In genomic region chr20:63691711-63692435, GRCh38 we compare ENCODE assay signal across 11 cellular contexts. TPM values are rescaled to one million over a fixed set of nuclear protein-coding genes. Genes with fewer than 3 reads are reported as not detected.
A peak's percentile ranks its signal among the peaks of the same experiment; 100 is the strongest.
DNase-seq lines count a peak whose midpoint lies in the region; ATAC-seq, FAIRE-seq and TF ChIP-seq lines count a peak whose summit lies in the region.
"Had no signal": no experiment of that assay in that cellular context is flagged by ENCODE, and none has a peak within 500 bp of the region (broad histone marks: within the 10 kb centered on the region; RNA-seq: fewer than 3 reads in every experiment).

No MANE protein-coding gene starts in this region.

- DNase-seq in Right ventricle myocardium superior: peak; percentile 32
- no peak for DNase-seq in right atrium auricular region (ENCODE audit: low spot score)
- DNase-seq in kidney: peak; percentile 82
- DNase-seq in upper lobe of left lung: peak in 1 of 2 donors; percentile 70
- DNase-seq in mesenteric fat pad (ENCODE audit: low spot score): no peak
- DNase-seq in SJCRH30: no peak
- DNase-seq: AML-193, body of pancreas, MM.1S had no signal

- WGBS in upper lobe of left lung, 2 donors: 75 to 87% methylated on average over 16 to 20 of the region's 21 CpGs

- TF ChIP-seq CTCF in right atrium auricular region (IDR thresholded peaks at IDR 0.05) (no peak), kidney (IDR thresholded peaks at IDR 0.05; ENCODE audit: borderline replicate concordance, extremely low read depth, insufficient read depth) (no peak), upper lobe of left lung (IDR thresholded peaks at IDR 0.05) (no peak)

- TF ChIP-seq EP300 in upper lobe of left lung (IDR thresholded peaks at IDR 0.05): peak in 2 of 4 donors; percentile 80 to 90

- H3K27me3 ChIP-seq in right atrium auricular region (no peaks in the 10 kb centered on the region), upper lobe of left lung (no peaks in the 10 kb centered on the region), SJCRH30 (no peaks in the 10 kb centered on the region)
- H3K27me3 ChIP-seq: body of pancreas had no signal

- H3K9me3 ChIP-seq in right atrium auricular region (no peaks in the 10 kb centered on the region), kidney (ENCODE audit: control insufficient read depth in 1 of 2, low read length in 2 of 2) (no peaks in the 10 kb centered on the region), upper lobe of left lung (no peaks in the 10 kb centered on the region), SJCRH30 (replicated peaks) (no peaks in the 10 kb centered on the region)
- H3K9me3 ChIP-seq: body of pancreas had no signal

- TF ChIP-seq POLR2A in upper lobe of left lung (IDR thresholded peaks at IDR 0.05): no peak

- ATAC-seq in Right ventricle myocardium superior (ENCODE audit: poor library complexity) (no peak), upper lobe of left lung (ENCODE audit: low FRiP score in 2 of 2) (no peak)
- ATAC-seq: body of pancreas had no signal

- no peak for FAIRE-seq in kidney (lab: Jason Lieb, UNC)
- FAIRE-seq: endothelial cell of umbilical vein, TTC549 had no signal

- peaks cover 14% of the 10 kb centered on the region for H3K36me3 ChIP-seq in right atrium auricular region
- H3K36me3 ChIP-seq in kidney (ENCODE audit: control insufficient read depth in 1 of 2, insufficient read depth in 2 of 2, low read length in 2 of 2): no peaks in the 10 kb centered on the region
- H3K36me3 ChIP-seq in upper lobe of left lung: peaks cover 0 to 35% (median 4%) of the 10 kb centered on the region in 4 donors
- no peaks in the 10 kb centered on the region; the same call in 1 of the 2 replicates for H3K36me3 ChIP-seq in SJCRH30

- peaks cover 0 to 46% of the 10 kb centered on the region in 2 donors for H3K4me1 ChIP-seq in right atrium auricular region
- H3K4me1 ChIP-seq in kidney (ENCODE audit: control insufficient read depth in 1 of 2, insufficient read depth in 1 of 2, low read depth in 1 of 2, low read length in 2 of 2): peaks cover 0 to 13% of the 10 kb centered on the region in 2 donors
- H3K4me1 ChIP-seq in upper lobe of left lung: peaks cover 43 to 64% (median 50%) of the 10 kb centered on the region in 4 donors
- H3K4me1 ChIP-seq in SJCRH30: no peaks in the 10 kb centered on the region

- H3K4me3 ChIP-seq in right atrium auricular region (no peak overlapping the region), kidney (ENCODE audit: low read length in 2 of 2) (no peak overlapping the region), upper lobe of left lung (no peak overlapping the region), SJCRH30 (no peak overlapping the region)
- H3K4me3 ChIP-seq: body of pancreas had no signal

- intact Hi-C loops in Right ventricle myocardium superior (cut with DNase I) (no loop called here), kidney (cut with DNase I) (no loop called here)

- H3K9ac ChIP-seq in kidney (ENCODE audit: low read length in 2 of 2): no peak overlapping the region

- H3K27ac ChIP-seq in right atrium auricular region (no peak overlapping the region), kidney (ENCODE audit: low read depth in 2 of 2, low read length in 2 of 2) (no peak overlapping the region), upper lobe of left lung (peak overlapping the region; percentile 23 to 96 (median 70)), SJCRH30 (no peak overlapping the region)

RNA-seq across cellular contexts. Expression of gene TNFRSF6B, which starts 4.6 kb away (rescaled TPM):
- total RNA-seq in Right ventricle myocardium superior: 0.32 TPM
- total RNA-seq in right atrium auricular region: 1 to 10 TPM; 1.2 to 3.8 TPM
- total RNA-seq in kidney: 64.5 TPM
- 2.4 TPM for polyA plus RNA-seq in kidney (ENCODE audit: insufficient read depth, low read depth, low replicate concordance)
- total RNA-seq in upper lobe of left lung: 10 to 100 TPM; 13.8 to 34.8 (median 16.9) TPM
- 4.7 TPM for total RNA-seq in mesenteric fat pad
- total RNA-seq in SJCRH30 (2014; rRNA removed; shearing (Covaris generic)): 1.3 and 1.7 TPM in 2 replicates

RNA-seq across cellular contexts. Expression of gene ARFRP1, which starts 15.9 kb away (rescaled TPM):
- total RNA-seq in Right ventricle myocardium superior (32.2 TPM), right atrium auricular region (10 to 100 TPM; 33.5 to 39.4 TPM), kidney (71.2 TPM), upper lobe of left lung (10 to 100 TPM; 26.8 to 56.4 (median 46.3) TPM), mesenteric fat pad (47.3 TPM)
- 60.6 TPM for polyA plus RNA-seq in kidney (ENCODE audit: insufficient read depth, low read depth, low replicate concordance)
- 39.3 and 44.5 TPM in 2 replicates for total RNA-seq in SJCRH30 (2014; rRNA removed; shearing (Covaris generic))

RNA-seq across cellular contexts. Expression of gene ZGPAT, which starts 16.0 kb away (rescaled TPM):
- total RNA-seq in Right ventricle myocardium superior: 16.0 TPM
- total RNA-seq in right atrium auricular region: 10 to 100 TPM; 11.9 to 15.1 TPM
- 30.5 TPM for total RNA-seq in kidney
- 39.6 TPM for polyA plus RNA-seq in kidney (ENCODE audit: insufficient read depth, low read depth, low replicate concordance)
- 10 to 100 TPM; 24.8 to 70.2 (median 36.8) TPM for total RNA-seq in upper lobe of left lung
- 26.7 TPM for total RNA-seq in mesenteric fat pad
- total RNA-seq in SJCRH30 (2014; rRNA removed; shearing (Covaris generic)): 24.9 and 26.2 TPM in 2 replicates

RNA-seq across cellular contexts. Expression of gene RTEL1, which starts 33.8 kb away (rescaled TPM):
- total RNA-seq in Right ventricle myocardium superior (7.3 TPM), right atrium auricular region (1 to 10 TPM; 4.8 to 9.2 TPM), kidney (37.7 TPM), upper lobe of left lung (10 to 100 TPM in 5 of 6 donors, 1 to 10 TPM in 1; 8.6 to 73.3 (median 32.5) TPM), mesenteric fat pad (31.7 TPM)
- 5.3 TPM for polyA plus RNA-seq in kidney (ENCODE audit: insufficient read depth, low read depth, low replicate concordance)
- total RNA-seq in SJCRH30 (2014; rRNA removed; shearing (Covaris generic)): 16.7 and 25.6 TPM in 2 replicates

RNA-seq across cellular contexts. Expression of gene STMN3, which starts 38.6 kb away (rescaled TPM):
- total RNA-seq in Right ventricle myocardium superior (4.3 TPM), right atrium auricular region (10 to 100 TPM in 1 of 2 donors, 1 to 10 TPM in 1; 5.7 to 10.1 TPM), kidney (84.9 TPM), upper lobe of left lung (10 to 100 TPM in 3 of 6 donors, 1 to 10 TPM in 3; 2.1 to 16.5 (median 9.1) TPM), mesenteric fat pad (9.9 TPM)
- 20.6 TPM for polyA plus RNA-seq in kidney (ENCODE audit: insufficient read depth, low read depth, low replicate concordance)
- total RNA-seq in SJCRH30 (2014; rRNA removed; shearing (Covaris generic)): 36.6 and 38.0 TPM in 2 replicates

Comparison
In these comparisons a context has a peak if more than half of its experiments do, and no peak if none do; other contexts are left out.
1. DNase-seq: peak in Right ventricle myocardium superior (single experiment) and kidney (single experiment); none in right atrium auricular region (single experiment), mesenteric fat pad (single experiment) and SJCRH30 (0 of 2).
2. H3K27ac ChIP-seq: peak in upper lobe of left lung (4 of 4); none in right atrium auricular region (0 of 2), kidney (0 of 2) and SJCRH30 (single experiment).